ENCODE assay signal across 15 cellular contexts in the genomic region with DNA sequence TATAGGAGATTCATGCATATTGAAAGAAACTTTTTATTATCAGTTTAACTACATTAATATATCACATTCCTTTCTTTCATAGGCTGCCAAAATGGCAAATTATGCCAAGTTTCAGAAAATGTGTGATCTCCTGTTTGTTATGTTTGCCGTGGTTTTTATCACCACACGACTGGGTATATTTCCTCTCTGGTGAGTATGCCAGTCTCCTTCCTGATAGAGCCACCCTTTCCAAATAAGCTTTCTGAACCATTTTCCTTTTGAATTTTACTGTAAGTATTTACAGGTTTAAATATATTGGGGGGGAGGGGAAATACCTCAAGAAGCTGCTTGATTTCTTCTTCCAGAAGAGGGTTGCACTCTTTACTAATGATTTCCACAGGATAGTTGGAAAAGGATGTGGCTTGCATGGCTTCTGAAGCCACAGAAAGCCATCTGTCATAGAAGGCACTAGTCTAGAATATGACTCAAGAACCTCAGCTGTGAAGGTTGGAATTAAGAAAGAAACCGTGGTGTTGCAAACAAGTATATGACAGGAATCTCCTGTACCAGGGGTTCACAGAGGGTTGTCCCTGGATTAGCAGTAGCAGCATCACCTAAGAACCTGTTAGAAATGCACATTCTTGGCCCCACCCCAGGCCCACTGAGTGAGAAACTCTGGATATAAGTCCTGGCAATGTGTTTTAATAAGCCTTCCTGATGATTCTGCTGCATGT.
DNase-seq lines count a peak whose midpoint lies in the region; ATAC-seq, FAIRE-seq and TF ChIP-seq lines count a peak whose summit lies in the region.
"Had no signal": no experiment of that assay in that cellular context is flagged by ENCODE, and none has a peak within 500 bp of the region (broad histone marks: within the 10 kb centered on the region; RNA-seq: fewer than 3 reads in every experiment).

No MANE protein-coding gene starts in this region.

- H3K9ac ChIP-seq in PC-3 (ENCODE audit: low read length) (no peak overlapping the region), HepG2 (ENCODE audit: insufficient read depth, low read depth, low read length) (no peak overlapping the region)

- H3K4me3 ChIP-seq in PC-3 (ENCODE audit: low read length) (no peak overlapping the region), HepG2 (replicated peaks in 1 of 3; ENCODE audit: insufficient read depth in 1 of 3, low read depth in 2 of 3, low read length in 3 of 3) (no peak overlapping the region)

- no peak overlapping the region for H3K4me3 Mint-ChIP-seq in central memory CD8-positive, alpha-beta T cell
- H3K4me3 Mint-ChIP-seq: activated T-helper 1 cell treated with anti-CD3 and anti-CD28 coated beads, Interleukin-12 subunit alpha, Interleukin-12 subunit beta, Interleukin-2, Interleukin-4 antibody, amounts not matched to agents 30 ng/mL and 10 ng/mL and 1 ng/mL, durations not matched to agents 14 hours and 24 hours and 36 hours; brain; nephron progenitor cell had no signal

- H3K27me3 ChIP-seq in PC-3 (ENCODE audit: low read length) (no peaks in the 10 kb centered on the region), HepG2 (ENCODE audit: control insufficient read depth in 1 of 2, insufficient read depth in 2 of 2, low read length in 2 of 2) (no peaks in the 10 kb centered on the region)

- no peak for TF ChIP-seq EP300 in HepG2 (IDR thresholded peaks at IDR 0.05; ENCODE audit: low read depth in 2 of 2, low read length in 2 of 2)
- no peak for TF ChIP-seq EP300 in HepG2 (CRISPR knock-in tag; IDR thresholded peaks at IDR 0.05; ENCODE audit: borderline replicate concordance)

- no peaks in the 10 kb centered on the region for H3K79me2 ChIP-seq in PC-3 (ENCODE audit: low read length)
- H3K79me2 ChIP-seq in HepG2 (ENCODE audit: insufficient read depth, low read length) = no peaks in the 10 kb centered on the region

- 92% methylated on average over 3 of the region's 3 CpGs for WGBS in HepG2 (ENCODE audit: low lambda C conversion rate)

- DNase-seq in activated naive CD4-positive, alpha-beta T cell treated with anti-CD3 and anti-CD28 coated beads, Interleukin-2, amount 50 U/mL, for 72 hours (ENCODE audit: low spot score in 2 of 2) = no peak
- no peak for DNase-seq in activated naive CD4-positive, alpha-beta T cell (lab: John Stamatoyannopoulos, UW)
- DNase-seq in PC-3 (no peak), SKM-1 (lab: John Stamatoyannopoulos, UW; ENCODE audit: unreplicated experiment) (no peak), HepG2 (ENCODE audit: low spot score) (no peak)
- no peak for DNase-seq in central memory CD8-positive, alpha-beta T cell (ENCODE audit: low spot score in 2 of 2)
- DNase-seq in stimulated activated naive CD8-positive, alpha-beta T cell treated with anti-CD3 and anti-CD28 coated beads, Interleukin-15, Interleukin-2, amounts not matched to agents 100 U/mL and 50 U/mL, for 24 hours = no peak
- DNase-seq: NCI-H2107, NCI-H69, nephron progenitor cell, SW 1271 had no signal

- no peak overlapping the region for H3K27ac Mint-ChIP-seq in activated naive CD4-positive, alpha-beta T cell treated with anti-CD3 and anti-CD28 coated beads, Interleukin-2, amount 50 U/mL, for 72 hours
- no peak overlapping the region for H3K27ac Mint-ChIP-seq in central memory CD8-positive, alpha-beta T cell (ENCODE audit: low read depth)
- H3K27ac Mint-ChIP-seq: activated T-helper 1 cell treated with anti-CD3 and anti-CD28 coated beads, Interleukin-12 subunit alpha, Interleukin-12 subunit beta, Interleukin-2, Interleukin-4 antibody, amounts not matched to agents 30 ng/mL and 10 ng/mL and 1 ng/mL, durations not matched to agents 14 hours and 24 hours and 36 hours; nephron progenitor cell had no signal

- no peaks in the 10 kb centered on the region for H3K9me3 Mint-ChIP-seq in activated naive CD4-positive, alpha-beta T cell treated with anti-CD3 and anti-CD28 coated beads, Interleukin-2, amount 50 U/mL, for 72 hours
- no peaks in the 10 kb centered on the region for H3K9me3 Mint-ChIP-seq in central memory CD8-positive, alpha-beta T cell
- H3K9me3 Mint-ChIP-seq: activated T-helper 1 cell treated with anti-CD3 and anti-CD28 coated beads, Interleukin-12 subunit alpha, Interleukin-12 subunit beta, Interleukin-2, Interleukin-4 antibody, amounts not matched to agents 30 ng/mL and 10 ng/mL and 1 ng/mL, durations not matched to agents 14 hours and 24 hours and 36 hours; nephron progenitor cell had no signal

- intact Hi-C loops in PC-3 (cut with micrococcal nuclease) = no loop called here
- intact Hi-C loops in HepG2 (cut with micrococcal nuclease; ENCODE audit: unreplicated experiment) = no loop called here

- H3K27ac ChIP-seq in PC-3 (ENCODE audit: low read length) (peak overlapping the region; percentile 18; the same call in 1 of the 2 replicates), HepG2 (ENCODE audit: extremely low read length, insufficient read depth, low read length) (no peak overlapping the region)

- H3K4me1 ChIP-seq in PC-3 (ENCODE audit: insufficient read depth, low read length) (peaks cover 25% of the 10 kb centered on the region), HepG2 (ENCODE audit: insufficient read depth, low read length) (no peaks in the 10 kb centered on the region)

- H3F3A ChIP-seq in PC-3 (ENCODE audit: low read length, unreplicated experiment) = no peaks in the 10 kb centered on the region

- H2AFZ ChIP-seq in PC-3 (ENCODE audit: low read length) = no peak overlapping the region
- H2AFZ ChIP-seq in HepG2 (ENCODE audit: low read length) = no peak overlapping the region

- H4K20me1 ChIP-seq in PC-3 (ENCODE audit: low read length) (no peaks in the 10 kb centered on the region), HepG2 (ENCODE audit: insufficient read depth, low read length) (no peaks in the 10 kb centered on the region)

- no TSS peak for BruUV-seq in PC-3 (replicated peaks; lab: Mats Ljungman, UMichigan)
- no TSS peak for BruUV-seq in HepG2 (replicated peaks; lab: Mats Ljungman, UMichigan)

- POLR2A ChIA-PET in PC-3 (lab: Charles Lee; ENCODE audit: unreplicated experiment) (no interaction called here), HepG2 (lab: Yijun Ruan, JAX) (no interaction called here)

- CTCF ChIA-PET in PC-3 (lab: Charles Lee) = interaction anchor here (0.6 kb wide), 2 partner anchors 375 to 470 kb away, joined by 3 to 4 read pairs; a partner anchor contains a TSS
- CTCF ChIA-PET in HepG2 (lab: Yijun Ruan, JAX; ENCODE audit: low intra/inter-chr PET ratio, low total read pairs) = no interaction called here

- TF ChIP-seq CTCF in PC-3 (conservative IDR thresholded peaks at IDR 0.05; ENCODE audit: low read depth, low read length) (no peak), HepG2 (CRISPR knock-in tag; IDR thresholded peaks at IDR 0.05) (no peak)

- peaks cover 11% of the 10 kb centered on the region for H3K4me1 Mint-ChIP-seq in central memory CD8-positive, alpha-beta T cell

- ATAC-seq in activated naive CD4-positive, alpha-beta T cell treated with anti-CD3 and anti-CD28 coated beads, Interleukin-2, amount 50 U/mL, for 72 hours = peak; percentile 93 to 96
- ATAC-seq in PC-3 (no peak), GM19351 (IDR thresholded peaks at IDR 0.05; ENCODE audit: unreplicated experiment) (no peak), HepG2 (no peak)
- ATAC-seq in central memory CD8-positive, alpha-beta T cell (replicated peaks; ENCODE audit: extremely low read depth, poor library complexity, severe bottlenecking) = peak; percentile 24
- peak; percentile 92 for ATAC-seq in stimulated activated naive CD8-positive, alpha-beta T cell treated with anti-CD3 and anti-CD28 coated beads, Interleukin-15, Interleukin-2, amounts not matched to agents 100 U/mL and 50 U/mL, for 24 hours

- in situ Hi-C loops in HepG2 (cut with HindIII; ENCODE audit: extremely low pct_ligation_motif_present, low pct_unique_long_range_greater_than_20kb) = no loop called here

- no peak for TF ChIP-seq POLR2A in HepG2 (IDR thresholded peaks at IDR 0.05; ENCODE audit: insufficient read depth in 1 of 2, low read depth in 2 of 2, low read length in 2 of 2)

- no peak for TF ChIP-seq RAD21 in HepG2 (CRISPR knock-in tag; IDR thresholded peaks at IDR 0.05)

- no peaks in the 10 kb centered on the region for H3K27me3 Mint-ChIP-seq in central memory CD8-positive, alpha-beta T cell
- H3K27me3 Mint-ChIP-seq: brain had no signal

- H3K36me3 Mint-ChIP-seq in activated naive CD4-positive, alpha-beta T cell treated with anti-CD3 and anti-CD28 coated beads, Interleukin-2, amount 50 U/mL, for 72 hours = peaks cover 13 to 20% of the 10 kb centered on the region in 2 donors
- no peaks in the 10 kb centered on the region for H3K36me3 Mint-ChIP-seq in central memory CD8-positive, alpha-beta T cell (ENCODE audit: insufficient read depth)

- no peaks in the 10 kb centered on the region for H3K9me2 ChIP-seq in PC-3 (replicated peaks; ENCODE audit: low read length)

- no peak for FAIRE-seq in HepG2 (lab: Jason Lieb, UNC)
- FAIRE-seq: RCC 7860 had no signal

- H3K36me3 ChIP-seq in PC-3 (ENCODE audit: low read depth, low read length) (no peaks in the 10 kb centered on the region), HepG2 (replicated peaks in 1 of 2; ENCODE audit: control insufficient read depth in 1 of 2, insufficient read depth in 2 of 2, low read length in 2 of 2) (peaks cover 4 to 15% of the 10 kb centered on the region in 2 experiments; a peak in 4 of 5 replicates)

- no peak overlapping the region for H3K4me2 ChIP-seq in PC-3 (ENCODE audit: low read length)
- H3K4me2 ChIP-seq in HepG2 (ENCODE audit: low read depth, low read length) = no peak overlapping the region

- no peaks in the 10 kb centered on the region for H3K9me3 ChIP-seq in PC-3 (ENCODE audit: low read length)
- H3K9me3 ChIP-seq in HepG2 (ENCODE audit: low read length) = no peaks in the 10 kb centered on the region

TF ChIP-seq in HepG2, 621 proteins besides CTCF, POLR2A, EP300 and RAD21 (continues in another document):
- no peak for TF ChIP-seq HNRNPL (IDR thresholded peaks at IDR 0.05; ENCODE audit: low read depth, low read length)
- TF ChIP-seq ZBTB42 (CRISPR knock-in tag; IDR thresholded peaks at IDR 0.05) = no peak
- TF ChIP-seq ZNF256 (CRISPR knock-in tag; conservative IDR thresholded peaks at IDR 0.05) = no peak
- TF ChIP-seq, protein P1, sequence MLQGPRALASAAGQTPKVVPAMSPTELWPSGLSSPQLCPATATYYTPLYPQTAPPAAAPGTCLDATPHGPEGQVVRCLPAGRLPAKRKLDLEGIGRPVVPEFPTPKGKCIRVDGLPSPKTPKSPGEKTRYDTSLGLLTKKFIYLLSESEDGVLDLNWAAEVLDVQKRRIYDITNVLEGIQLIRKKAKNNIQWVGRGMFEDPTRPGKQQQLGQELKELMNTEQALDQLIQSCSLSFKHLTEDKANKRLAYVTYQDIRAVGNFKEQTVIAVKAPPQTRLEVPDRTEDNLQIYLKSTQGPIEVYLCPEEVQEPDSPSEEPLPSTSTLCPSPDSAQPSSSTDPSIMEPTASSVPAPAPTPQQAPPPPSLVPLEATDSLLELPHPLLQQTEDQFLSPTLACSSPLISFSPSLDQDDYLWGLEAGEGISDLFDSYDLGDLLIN (CRISPR knock-in tag; IDR thresholded peaks at IDR 0.05; ENCODE audit: borderline replicate concordance) = no peak

Comparison
In these comparisons a context has a peak if more than half of its experiments do, and no peak if none do; other contexts are left out.
1. ATAC-seq: peak in activated naive CD4-positive, alpha-beta T cell treated with anti-CD3 and anti-CD28 coated beads, Interleukin-2, amount 50 U/mL, for 72 hours (2 of 2), central memory CD8-positive, alpha-beta T cell (single experiment) and stimulated activated naive CD8-positive, alpha-beta T cell treated with anti-CD3 and anti-CD28 coated beads, Interleukin-15, Interleukin-2, amounts not matched to agents 100 U/mL and 50 U/mL, for 24 hours (single experiment); none in PC-3 (single experiment), GM19351 (single experiment) and HepG2 (single experiment).